Comparison of ENCODE assay signal across 22 cellular contexts in the genomic region with DNA sequence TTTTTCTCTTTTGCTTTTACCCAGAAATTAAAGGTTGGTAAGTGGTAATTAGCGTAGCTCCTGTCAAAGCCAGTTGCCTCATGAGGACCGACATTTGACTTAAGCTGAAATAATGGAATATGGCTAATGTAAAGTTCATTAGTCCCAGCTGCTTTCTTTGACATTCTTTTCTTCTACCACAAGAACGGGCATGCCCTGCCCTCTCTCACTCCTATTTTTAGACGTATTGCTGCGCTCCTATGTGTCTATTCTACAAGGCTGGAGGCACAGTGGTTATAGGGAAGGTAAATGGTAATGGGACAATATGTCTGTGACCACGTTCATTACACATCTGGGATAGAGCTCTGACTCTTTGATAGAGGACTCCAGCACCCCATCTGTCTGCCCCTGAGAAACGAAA. TPM values are rescaled to one million over a fixed set of nuclear protein-coding genes. Genes with fewer than 3 reads are reported as not detected.
DNase-seq lines count a peak whose midpoint lies in the region; ATAC-seq and TF ChIP-seq lines count a peak whose summit lies in the region.
"Had no signal": no experiment of that assay in that cellular context is flagged by ENCODE, and none has a peak within 500 bp of the region (broad histone marks: within the 10 kb centered on the region; RNA-seq: fewer than 3 reads in every experiment).

No MANE protein-coding gene starts in this region.

- H3K4me1 ChIP-seq in heart left ventricle: peaks cover 0 to 19% (median 0%) of the 10 kb centered on the region in 12 donors
- H3K4me1 ChIP-seq in right atrium auricular region: no peaks in the 10 kb centered on the region
- peaks cover 0 to 2% of the 10 kb centered on the region in 2 donors for H3K4me1 ChIP-seq in esophagus (ENCODE audit: control insufficient read depth in 2 of 2, insufficient read depth in 2 of 2, low read length in 1 of 2)
- H3K4me1 ChIP-seq: ascending aorta had no signal

- H3K36me3 ChIP-seq in heart left ventricle (peaks cover 0 to 21% (median 15%) of the 10 kb centered on the region in 9 donors), right atrium auricular region (peaks cover 9% of the 10 kb centered on the region), esophagus (ENCODE audit: control insufficient read depth in 2 of 2, insufficient read depth in 2 of 2, low read length in 1 of 2) (peaks cover 3 to 5% of the 10 kb centered on the region in 2 donors)

- peaks cover 16% of the 10 kb centered on the region for H3K36me3 Mint-ChIP-seq in type B pancreatic cell

- intact Hi-C loops in heart left ventricle (cut with DNase I): no loop called here

- peak overlapping the region; percentile 75 for H3K27ac Mint-ChIP-seq in type B pancreatic cell
- H3K27ac Mint-ChIP-seq: dendritic cell treated with granulocyte-macrophage colony-stimulating factor and Interleukin-4, amounts not matched to agents 40 ng/mL and 50 ng/mL, for 4 days; T-helper 2 cell treated with Interferon-gamma antibody and Interleukin-4, amounts not matched to agents 5 μg/mL and 100 μg/mL, for 36 hours had no signal

- WGBS in heart left ventricle, 4 donors: 56 to 65% (median 60%) methylated on average over 7 of the region's 7 CpGs
- WGBS in esophagus, 2 donors: 44 to 63% methylated on average over 7 of the region's 7 CpGs

- H3K9me3 Mint-ChIP-seq in type B pancreatic cell: no peaks in the 10 kb centered on the region
- H3K9me3 Mint-ChIP-seq: dendritic cell treated with granulocyte-macrophage colony-stimulating factor and Interleukin-4, amounts not matched to agents 40 ng/mL and 50 ng/mL, for 4 days; T-helper 2 cell treated with Interferon-gamma antibody and Interleukin-4, amounts not matched to agents 5 μg/mL and 100 μg/mL, for 36 hours had no signal

- in situ Hi-C loops in G401 (cut with HindIII; ENCODE audit: low sequenced_read_pairs): no loop called here

- H3K27me3 Mint-ChIP-seq in type B pancreatic cell: no peaks in the 10 kb centered on the region

- ATAC-seq in heart left ventricle (peak in 3 of 4 donors; percentile 46 to 61 (median 54)), HG03280 (IDR thresholded peaks at IDR 0.05; ENCODE audit: unreplicated experiment) (no peak)

- H3K4me1 Mint-ChIP-seq in type B pancreatic cell (ENCODE audit: unreplicated experiment): peaks cover 12% of the 10 kb centered on the region

- H3K4me3 Mint-ChIP-seq in type B pancreatic cell: no peak overlapping the region
- H3K4me3 Mint-ChIP-seq: dendritic cell treated with granulocyte-macrophage colony-stimulating factor and Interleukin-4, amounts not matched to agents 40 ng/mL and 50 ng/mL, for 4 days; T-helper 2 cell treated with Interferon-gamma antibody and Interleukin-4, amounts not matched to agents 5 μg/mL and 100 μg/mL, for 36 hours had no signal

- H3K4me3 ChIP-seq in heart left ventricle: no peak overlapping the region
- no peak overlapping the region for H3K4me3 ChIP-seq in right atrium auricular region
- H3K4me3 ChIP-seq in esophagus (ENCODE audit: low read depth in 1 of 2, low read length in 2 of 2): no peak overlapping the region
- H3K4me3 ChIP-seq: ascending aorta, testis had no signal

- no peaks in the 10 kb centered on the region for H3K27me3 ChIP-seq in heart left ventricle
- no peaks in the 10 kb centered on the region for H3K27me3 ChIP-seq in right atrium auricular region
- no peaks in the 10 kb centered on the region for H3K27me3 ChIP-seq in esophagus (ENCODE audit: control insufficient read depth in 1 of 2, insufficient read depth in 2 of 2, low read length in 2 of 2)
- H3K27me3 ChIP-seq: ascending aorta, testis had no signal

- H3K27ac ChIP-seq in heart left ventricle (peak overlapping the region in 1 of 12 donors; percentile 33), right atrium auricular region (no peak overlapping the region), esophagus (ENCODE audit: low read depth in 2 of 2, low read length in 1 of 2) (peak overlapping the region; percentile 20 to 54)
- H3K27ac ChIP-seq: ascending aorta, testis had no signal

- no peaks in the 10 kb centered on the region for H3K9me3 ChIP-seq in heart left ventricle
- H3K9me3 ChIP-seq in right atrium auricular region: no peaks in the 10 kb centered on the region
- H3K9me3 ChIP-seq in esophagus (ENCODE audit: control insufficient read depth in 2 of 2, insufficient read depth in 1 of 2, low read depth in 1 of 2, low read length in 1 of 2): no peaks in the 10 kb centered on the region
- H3K9me3 ChIP-seq: ascending aorta, testis had no signal

- TF ChIP-seq CTCF in heart left ventricle (IDR thresholded peaks at IDR 0.05): no peak
- TF ChIP-seq CTCF in right atrium auricular region (IDR thresholded peaks at IDR 0.05): no peak
- no peak for TF ChIP-seq CTCF in type B pancreatic cell (conservative IDR thresholded peaks at IDR 0.05)

- DNase-seq in heart left ventricle (peak in 1 of 5 donors; percentile 3), right atrium auricular region (ENCODE audit: low spot score) (no peak), NCI-H69 (lab: John Stamatoyannopoulos, UW) (peak; percentile 78), type B pancreatic cell (ENCODE audit: extremely low spot score, unreplicated experiment) (no peak), G401 (ENCODE audit: low spot score) (no peak), nucleus accumbens (lab: John Stamatoyannopoulos, UW) (no peak)
- DNase-seq: activated effector memory CD4-positive, alpha-beta T cell treated with anti-CD3 and anti-CD28 coated beads, Interleukin-2, amount 50 U/mL, for 16 hours; AML-193; HCEC 1CT; islet precursor cell; NK-92 treated with Interleukin-12 subunit alpha and Interleukin-12 subunit beta, amount 100 ng/mL, for 24 hours; occipital lobe; SHP77; stimulated activated CD4-positive, alpha-beta T cell treated with anti-CD3 and anti-CD28 coated beads, Interleukin-4, amount 100 ng/mL, for 1 hour; stimulated activated CD8-positive, alpha-beta memory T cell treated with anti-CD3 and anti-CD28 coated beads, Interleukin-4, amount 100 ng/mL, for 48 hours; testis had no signal

- TF ChIP-seq POLR2A in heart left ventricle (IDR thresholded peaks at IDR 0.05): no peak

RNA-seq across cellular contexts. Expression of a gene that starts 6.8 kb away (rescaled TPM):
- total RNA-seq in heart left ventricle (under 1 TPM in 2 of 9 donors, not detected in 7; 0.19 to 0.37 TPM), right atrium auricular region (not detected), type B pancreatic cell (ENCODE audit: low replicate concordance) (not detected in 2 replicates)
- polyA plus RNA-seq in heart left ventricle (not detected), esophagus (under 1 TPM; 0.18 to 0.20 TPM)
- total RNA-seq in G401 (2014; rRNA removed; shearing (Covaris generic)): not detected in 2 replicates
- total RNA-seq: ascending aorta, mesenteric fat pad had no signal

RNA-seq across cellular contexts. Expression of a gene that starts 15.7 kb away (rescaled TPM):
- total RNA-seq in heart left ventricle: 10 to 100 TPM; 16.0 to 27.6 (median 24.5) TPM
- 10 to 100 TPM; 10.4 to 26.0 TPM for polyA plus RNA-seq in heart left ventricle
- total RNA-seq in right atrium auricular region: 10 to 100 TPM; 17.6 to 19.0 TPM
- 10 to 100 TPM; 11.2 to 20.0 TPM for polyA plus RNA-seq in esophagus
- total RNA-seq in type B pancreatic cell (ENCODE audit: low replicate concordance): 41.6 and 52.8 TPM in 2 replicates
- total RNA-seq in G401 (2014; rRNA removed; shearing (Covaris generic)): 81.5 and 102 TPM in 2 replicates

RNA-seq across cellular contexts. Expression of a gene that starts 18.1 kb away (rescaled TPM):
- total RNA-seq in heart left ventricle (10 to 100 TPM; 14.9 to 25.1 (median 19.6) TPM), right atrium auricular region (10 to 100 TPM; 13.7 to 14.5 TPM), type B pancreatic cell (ENCODE audit: low replicate concordance) (22.5 and 25.3 TPM in 2 replicates)
- polyA plus RNA-seq in heart left ventricle (10 to 100 TPM; 24.2 to 28.7 TPM), esophagus (10 to 100 TPM; 15.4 to 15.7 TPM)
- 33.4 and 34.7 TPM in 2 replicates for total RNA-seq in G401 (2014; rRNA removed; shearing (Covaris generic))

RNA-seq across cellular contexts. Expression of a gene that starts 26.4 kb away (rescaled TPM):
- total RNA-seq in heart left ventricle (10 to 100 TPM in 1 of 9 donors, 1 to 10 TPM in 8; 2.4 to 11.6 (median 8.5) TPM), right atrium auricular region (1 to 10 TPM; 1.9 to 3.4 TPM), type B pancreatic cell (ENCODE audit: low replicate concordance) (17.8 and 24.7 TPM in 2 replicates)
- polyA plus RNA-seq in heart left ventricle (1 to 10 TPM; 6.7 to 8.2 TPM), esophagus (10 to 100 TPM; 15.3 to 17.8 TPM)
- total RNA-seq in G401 (2014; rRNA removed; shearing (Covaris generic)): 11.0 and 14.3 TPM in 2 replicates
- total RNA-seq: ascending aorta had no signal

RNA-seq across cellular contexts. Expression of a gene that starts 57.8 kb away (rescaled TPM):
- total RNA-seq in heart left ventricle (10 to 100 TPM; 25.0 to 95.2 (median 31.1) TPM), right atrium auricular region (10 to 100 TPM; 51.1 to 59.9 TPM), type B pancreatic cell (ENCODE audit: low replicate concordance) (294 and 366 TPM in 2 replicates)
- polyA plus RNA-seq in heart left ventricle (10 to 100 TPM; 13.3 to 30.9 TPM), esophagus (100 to 1,000 TPM; 189 to 565 TPM)
- 266 and 357 TPM in 2 replicates for total RNA-seq in G401 (2014; rRNA removed; shearing (Covaris generic))

Comparison
In these comparisons a context has a peak if more than half of its experiments do, and no peak if none do; other contexts are left out.
1. H3K27ac ChIP-seq: peak in esophagus (2 of 2); none in right atrium auricular region (0 of 2).